In genomic region chr11:106076421-106076922, GRCh38 we compare ENCODE assay signal across 8 cellular contexts. TPM values are rescaled to one million over a fixed set of nuclear protein-coding genes. Genes with fewer than 3 reads are reported as not detected.
DNase-seq lines count a peak whose midpoint lies in the region; ATAC-seq and TF ChIP-seq lines count a peak whose summit lies in the region.

No MANE protein-coding gene starts in this region.

- peak; percentile 0 for ATAC-seq in GM19455 (IDR thresholded peaks at IDR 0.05; ENCODE audit: unreplicated experiment)
- no peak for ATAC-seq in HG02884 (IDR thresholded peaks at IDR 0.05; ENCODE audit: unreplicated experiment)

- peak overlapping the region; percentile 80 for H3K4me2 ChIP-seq in parathyroid adenoma (ENCODE audit: low read length)

- peak; percentile 6 for DNase-seq in AG20443 (ENCODE audit: low spot score)
- DNase-seq in fibroblast of pulmonary artery (ENCODE audit: low read depth): no peak
- no peak for DNase-seq in ureter (ENCODE audit: low spot score)
- DNase-seq in stimulated activated CD4-positive, alpha-beta T cell treated with anti-CD3 and anti-CD28 coated beads, Interleukin-4, amount 100 ng/mL, for 24 hours: no peak

- peaks cover 7% of the 10 kb centered on the region for H3K79me2 ChIP-seq in parathyroid adenoma

- H2AFZ ChIP-seq in parathyroid adenoma: peak overlapping the region; percentile 89

- H3K4me3 ChIP-seq in fibroblast of pulmonary artery (replicated peaks; ENCODE audit: low read depth, low read length): peak overlapping the region; percentile 98
- H3K4me3 ChIP-seq in parathyroid adenoma (ENCODE audit: low read depth, low read length): peak overlapping the region; percentile 88

- TF ChIP-seq CTCF in VCaP (conservative IDR thresholded peaks at IDR 0.05) (no peak), fibroblast of pulmonary artery (IDR thresholded peaks at IDR 0.05; ENCODE audit: low read length, missing control alignments) (no peak), parathyroid adenoma (IDR thresholded peaks at IDR 0.05) (no peak)

- peak overlapping the region; percentile 95 for H3K27ac ChIP-seq in VCaP
- H3K27ac ChIP-seq in parathyroid adenoma: peak overlapping the region; percentile 94

- H3K9me3 ChIP-seq in parathyroid adenoma (ENCODE audit: control insufficient read depth, low read length): no peaks in the 10 kb centered on the region

- H3K4me1 ChIP-seq in parathyroid adenoma: peaks cover 12% of the 10 kb centered on the region

- no peaks in the 10 kb centered on the region for H3K36me3 ChIP-seq in parathyroid adenoma (ENCODE audit: control insufficient read depth, insufficient read depth, low read length)

- H3K27me3 ChIP-seq in parathyroid adenoma (ENCODE audit: control insufficient read depth, insufficient read depth, low read length): no peaks in the 10 kb centered on the region

- peak overlapping the region; percentile 57 for H3K9ac ChIP-seq in parathyroid adenoma

RNA-seq across cellular contexts. Expression of gene KBTBD3, which starts 0.7 kb away (rescaled TPM):
- total RNA-seq in ureter: 13.2 TPM

RNA-seq across cellular contexts. Expression of gene AASDHPPT, which starts 1.0 kb away (rescaled TPM):
- 29.7 TPM for total RNA-seq in ureter

RNA-seq across cellular contexts. Expression of gene MSANTD4, which starts 54.4 kb away (rescaled TPM):
- 21.0 TPM for total RNA-seq in ureter
